ENCODE assay signal across 2 cellular contexts in the genomic region with DNA sequence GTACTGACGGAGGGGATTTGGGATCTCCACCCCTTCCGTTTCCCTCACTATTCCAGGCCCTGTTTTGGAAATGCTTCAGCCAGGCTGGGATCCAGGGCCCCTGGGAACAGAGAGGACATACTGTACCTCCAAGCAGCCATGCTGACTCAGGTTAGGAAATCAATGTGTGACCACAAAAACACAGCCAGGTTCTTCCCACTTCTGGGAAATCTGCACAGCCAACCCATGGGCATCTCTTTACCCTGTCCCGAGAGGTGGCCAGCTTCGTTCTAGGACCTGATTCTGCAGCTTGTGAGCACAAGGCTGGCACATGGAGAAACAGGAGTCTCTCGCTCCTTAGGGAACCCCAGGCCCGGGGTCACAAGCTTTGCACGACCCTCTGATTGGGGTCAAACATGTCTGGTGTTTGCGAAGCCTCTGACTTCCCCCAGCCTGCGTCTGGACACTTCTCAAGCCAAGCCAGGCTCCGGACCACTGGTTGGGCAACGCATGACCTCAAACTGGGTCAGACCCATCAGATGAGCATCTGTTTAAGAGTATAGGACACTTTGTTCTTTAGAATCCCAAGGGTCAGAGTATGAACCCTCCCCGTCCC.
A peak's percentile ranks its signal among the peaks of the same experiment; 100 is the strongest.
TF ChIP-seq lines count a peak whose summit lies in the region.

No MANE protein-coding gene starts in this region.

TF ChIP-seq in WTC11, 78 proteins besides CTCF, POLR2A, EP300 and RAD21:
- TF ChIP-seq ZNF317 (CRISPR knock-in tag; IDR thresholded peaks at IDR 0.05; ENCODE audit: borderline replicate concordance, low read depth): no peak
- TF ChIP-seq PRDM15 (CRISPR knock-in tag; IDR thresholded peaks at IDR 0.05): peak; percentile 96

TF ChIP-seq in HepG2, 621 proteins besides CTCF, POLR2A, EP300 and RAD21 (continues in another document):
- 0 out of 2 replicates have a peak, but pooled peaks have one; percentile 65 for TF ChIP-seq SSRP1 (CRISPR knock-in tag; IDR thresholded peaks at IDR 0.05)
- TF ChIP-seq ZNF883 (CRISPR knock-in tag; IDR thresholded peaks at IDR 0.05; ENCODE audit: not compliant biosample characterization): peak; percentile 20
- TF ChIP-seq ZBTB43 (CRISPR knock-in tag; conservative IDR thresholded peaks at IDR 0.05): no peak
- TF ChIP-seq, protein P1, sequence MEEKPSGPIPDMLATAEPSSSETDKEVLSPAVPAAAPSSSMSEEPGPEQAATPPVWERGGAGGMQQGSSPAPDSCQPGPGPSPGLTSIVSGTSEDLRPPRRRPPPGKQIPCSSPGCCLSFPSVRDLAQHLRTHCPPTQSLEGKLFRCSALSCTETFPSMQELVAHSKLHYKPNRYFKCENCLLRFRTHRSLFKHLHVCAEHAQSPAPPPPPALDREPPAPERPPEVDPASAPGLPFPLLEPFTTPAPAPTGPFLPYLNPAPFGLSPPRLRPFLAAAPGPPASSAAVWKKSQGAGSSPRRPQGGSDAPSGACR (CRISPR knock-in tag; IDR thresholded peaks at IDR 0.05): 0 out of 2 replicates have a peak, but pooled peaks have one; percentile 27
- TF ChIP-seq, protein P2, sequence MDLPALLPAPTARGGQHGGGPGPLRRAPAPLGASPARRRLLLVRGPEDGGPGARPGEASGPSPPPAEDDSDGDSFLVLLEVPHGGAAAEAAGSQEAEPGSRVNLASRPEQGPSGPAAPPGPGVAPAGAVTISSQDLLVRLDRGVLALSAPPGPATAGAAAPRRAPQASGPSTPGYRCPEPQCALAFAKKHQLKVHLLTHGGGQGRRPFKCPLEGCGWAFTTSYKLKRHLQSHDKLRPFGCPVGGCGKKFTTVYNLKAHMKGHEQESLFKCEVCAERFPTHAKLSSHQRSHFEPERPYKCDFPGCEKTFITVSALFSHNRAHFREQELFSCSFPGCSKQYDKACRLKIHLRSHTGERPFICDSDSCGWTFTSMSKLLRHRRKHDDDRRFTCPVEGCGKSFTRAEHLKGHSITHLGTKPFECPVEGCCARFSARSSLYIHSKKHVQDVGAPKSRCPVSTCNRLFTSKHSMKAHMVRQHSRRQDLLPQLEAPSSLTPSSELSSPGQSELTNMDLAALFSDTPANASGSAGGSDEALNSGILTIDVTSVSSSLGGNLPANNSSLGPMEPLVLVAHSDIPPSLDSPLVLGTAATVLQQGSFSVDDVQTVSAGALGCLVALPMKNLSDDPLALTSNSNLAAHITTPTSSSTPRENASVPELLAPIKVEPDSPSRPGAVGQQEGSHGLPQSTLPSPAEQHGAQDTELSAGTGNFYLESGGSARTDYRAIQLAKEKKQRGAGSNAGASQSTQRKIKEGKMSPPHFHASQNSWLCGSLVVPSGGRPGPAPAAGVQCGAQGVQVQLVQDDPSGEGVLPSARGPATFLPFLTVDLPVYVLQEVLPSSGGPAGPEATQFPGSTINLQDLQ (CRISPR knock-in tag; IDR thresholded peaks at IDR 0.05): peak; percentile 48; the same call in 1 of the 2 replicates
- TF ChIP-seq PAWR (CRISPR knock-in tag; IDR thresholded peaks at IDR 0.05; ENCODE audit: borderline replicate concordance): no peak
- TF ChIP-seq ZNF350 (CRISPR knock-in tag; IDR thresholded peaks at IDR 0.05; ENCODE audit: borderline replicate concordance, low read depth): 0 out of 2 replicates have a peak, but pooled peaks have one; percentile 9
- no peak for TF ChIP-seq TCF12 (IDR thresholded peaks at IDR 0.05)
- TF ChIP-seq TCF12 (CRISPR knock-in tag; IDR thresholded peaks at IDR 0.05): no peak
- no peak for TF ChIP-seq KLF9 (CRISPR knock-in tag; IDR thresholded peaks at IDR 0.05; ENCODE audit: low read depth)
- no peak for TF ChIP-seq ZFP41 (CRISPR knock-in tag; IDR thresholded peaks at IDR 0.05; ENCODE audit: borderline replicate concordance)
- no peak for TF ChIP-seq PRPF4 (IDR thresholded peaks at IDR 0.05; ENCODE audit: low read depth, low read length, poor library complexity, severe bottlenecking)
- TF ChIP-seq FOXA3 (CRISPR knock-in tag; IDR thresholded peaks at IDR 0.05): no peak
- peak; percentile 31 for TF ChIP-seq CEBPG (CRISPR knock-in tag; IDR thresholded peaks at IDR 0.05)
- TF ChIP-seq RXRB (CRISPR knock-in tag; IDR thresholded peaks at IDR 0.05; ENCODE audit: borderline replicate concordance): peak; percentile 20; the same call in 1 of the 2 replicates
- no peak for TF ChIP-seq LBX2 (CRISPR knock-in tag; IDR thresholded peaks at IDR 0.05; ENCODE audit: borderline replicate concordance)
- TF ChIP-seq MAFK (conservative IDR thresholded peaks at IDR 0.05 in 1 of 2, IDR thresholded peaks at IDR 0.05 in 1 of 2; ENCODE audit: low read length in 2 of 2): peak; percentile 12 to 41; a peak in 2 of 4 replicates
- TF ChIP-seq NFKB2 (CRISPR knock-in tag; IDR thresholded peaks at IDR 0.05; ENCODE audit: borderline replicate concordance): peak; percentile 25; the same call in 1 of the 2 replicates
- 0 out of 2 replicates have a peak, but pooled peaks have one; percentile 34 for TF ChIP-seq ZNF891 (CRISPR knock-in tag; IDR thresholded peaks at IDR 0.05)
- TF ChIP-seq, protein P3, sequence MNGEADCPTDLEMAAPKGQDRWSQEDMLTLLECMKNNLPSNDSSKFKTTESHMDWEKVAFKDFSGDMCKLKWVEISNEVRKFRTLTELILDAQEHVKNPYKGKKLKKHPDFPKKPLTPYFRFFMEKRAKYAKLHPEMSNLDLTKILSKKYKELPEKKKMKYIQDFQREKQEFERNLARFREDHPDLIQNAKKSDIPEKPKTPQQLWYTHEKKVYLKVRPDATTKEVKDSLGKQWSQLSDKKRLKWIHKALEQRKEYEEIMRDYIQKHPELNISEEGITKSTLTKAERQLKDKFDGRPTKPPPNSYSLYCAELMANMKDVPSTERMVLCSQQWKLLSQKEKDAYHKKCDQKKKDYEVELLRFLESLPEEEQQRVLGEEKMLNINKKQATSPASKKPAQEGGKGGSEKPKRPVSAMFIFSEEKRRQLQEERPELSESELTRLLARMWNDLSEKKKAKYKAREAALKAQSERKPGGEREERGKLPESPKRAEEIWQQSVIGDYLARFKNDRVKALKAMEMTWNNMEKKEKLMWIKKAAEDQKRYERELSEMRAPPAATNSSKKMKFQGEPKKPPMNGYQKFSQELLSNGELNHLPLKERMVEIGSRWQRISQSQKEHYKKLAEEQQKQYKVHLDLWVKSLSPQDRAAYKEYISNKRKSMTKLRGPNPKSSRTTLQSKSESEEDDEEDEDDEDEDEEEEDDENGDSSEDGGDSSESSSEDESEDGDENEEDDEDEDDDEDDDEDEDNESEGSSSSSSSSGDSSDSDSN (CRISPR knock-in tag; IDR thresholded peaks at IDR 0.05): 0 out of 2 replicates have a peak, but pooled peaks have one; percentile 8
- TF ChIP-seq GABPB1 (CRISPR knock-in tag; IDR thresholded peaks at IDR 0.05): no peak
- TF ChIP-seq, protein P4, sequence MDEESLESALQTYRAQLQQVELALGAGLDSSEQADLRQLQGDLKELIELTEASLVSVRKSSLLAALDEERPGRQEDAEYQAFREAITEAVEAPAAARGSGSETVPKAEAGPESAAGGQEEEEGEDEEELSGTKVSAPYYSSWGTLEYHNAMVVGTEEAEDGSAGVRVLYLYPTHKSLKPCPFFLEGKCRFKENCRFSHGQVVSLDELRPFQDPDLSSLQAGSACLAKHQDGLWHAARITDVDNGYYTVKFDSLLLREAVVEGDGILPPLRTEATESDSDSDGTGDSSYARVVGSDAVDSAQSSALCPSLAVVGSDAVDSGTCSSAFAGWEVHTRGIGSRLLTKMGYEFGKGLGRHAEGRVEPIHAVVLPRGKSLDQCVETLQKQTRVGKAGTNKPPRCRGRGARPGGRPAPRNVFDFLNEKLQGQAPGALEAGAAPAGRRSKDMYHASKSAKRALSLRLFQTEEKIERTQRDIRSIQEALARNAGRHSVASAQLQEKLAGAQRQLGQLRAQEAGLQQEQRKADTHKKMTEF (CRISPR knock-in tag; IDR thresholded peaks at IDR 0.05): no peak
- no peak for TF ChIP-seq ZNF441 (CRISPR knock-in tag; IDR thresholded peaks at IDR 0.05; ENCODE audit: borderline replicate concordance)
- TF ChIP-seq, protein P5, sequence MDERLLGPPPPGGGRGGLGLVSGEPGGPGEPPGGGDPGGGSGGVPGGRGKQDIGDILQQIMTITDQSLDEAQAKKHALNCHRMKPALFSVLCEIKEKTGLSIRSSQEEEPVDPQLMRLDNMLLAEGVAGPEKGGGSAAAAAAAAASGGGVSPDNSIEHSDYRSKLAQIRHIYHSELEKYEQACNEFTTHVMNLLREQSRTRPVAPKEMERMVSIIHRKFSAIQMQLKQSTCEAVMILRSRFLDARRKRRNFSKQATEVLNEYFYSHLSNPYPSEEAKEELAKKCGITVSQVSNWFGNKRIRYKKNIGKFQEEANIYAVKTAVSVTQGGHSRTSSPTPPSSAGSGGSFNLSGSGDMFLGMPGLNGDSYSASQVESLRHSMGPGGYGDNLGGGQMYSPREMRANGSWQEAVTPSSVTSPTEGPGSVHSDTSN (CRISPR knock-in tag; IDR thresholded peaks at IDR 0.05): no peak
- peak; percentile 35; the same call in 1 of the 2 replicates for TF ChIP-seq MAFF (IDR thresholded peaks at IDR 0.05; ENCODE audit: low read depth, low read length)
- TF ChIP-seq NR2F6 (IDR thresholded peaks at IDR 0.05): peak; percentile 35; the same call in 1 of the 2 replicates
- TF ChIP-seq NR2F6 (CRISPR knock-in tag; IDR thresholded peaks at IDR 0.05): no peak
- TF ChIP-seq SP1 (IDR thresholded peaks at IDR 0.05): no peak
- TF ChIP-seq SP1 (CRISPR knock-in tag; IDR thresholded peaks at IDR 0.05): no peak
- TF ChIP-seq, protein P6, sequence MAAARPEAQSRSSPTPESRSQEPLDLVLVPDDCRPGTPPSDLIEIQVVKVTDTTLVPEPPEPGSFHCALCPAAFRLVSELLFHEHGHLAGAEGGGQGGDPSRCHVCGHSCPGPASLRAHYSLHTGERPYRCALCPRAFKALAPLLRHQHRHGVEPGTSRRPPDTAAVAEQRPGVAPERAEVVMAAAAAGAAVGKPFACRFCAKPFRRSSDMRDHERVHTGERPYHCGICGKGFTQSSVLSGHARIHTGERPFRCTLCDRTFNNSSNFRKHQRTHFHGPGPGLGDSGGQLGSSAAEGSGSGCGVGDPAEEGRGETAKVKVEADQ (CRISPR knock-in tag; IDR thresholded peaks at IDR 0.05; ENCODE audit: borderline replicate concordance): no peak
- TF ChIP-seq ZMYM4 (CRISPR knock-in tag; IDR thresholded peaks at IDR 0.05): peak; percentile 35; the same call in 1 of the 2 replicates
- TF ChIP-seq NFRKB (IDR thresholded peaks at IDR 0.05): no peak
- TF ChIP-seq ZNF30 (CRISPR knock-in tag; IDR thresholded peaks at IDR 0.05): peak; percentile 67; the same call in 1 of the 2 replicates
- peak; percentile 8; the same call in 1 of the 2 replicates for TF ChIP-seq MYC (CRISPR knock-in tag; IDR thresholded peaks at IDR 0.05; ENCODE audit: borderline replicate concordance)
- peak; percentile 49; the same call in 1 of the 2 replicates for TF ChIP-seq ZNF33B (CRISPR knock-in tag; IDR thresholded peaks at IDR 0.05)
- TF ChIP-seq SOX6 (IDR thresholded peaks at IDR 0.05): no peak
- TF ChIP-seq SOX6 (CRISPR knock-in tag; IDR thresholded peaks at IDR 0.05): peak; percentile 50
- no peak for TF ChIP-seq ZBTB1 (CRISPR knock-in tag; IDR thresholded peaks at IDR 0.05; ENCODE audit: borderline replicate concordance)
- TF ChIP-seq, protein P7, sequence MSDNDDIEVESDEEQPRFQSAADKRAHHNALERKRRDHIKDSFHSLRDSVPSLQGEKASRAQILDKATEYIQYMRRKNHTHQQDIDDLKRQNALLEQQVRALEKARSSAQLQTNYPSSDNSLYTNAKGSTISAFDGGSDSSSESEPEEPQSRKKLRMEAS (IDR thresholded peaks at IDR 0.05): 0 out of 2 replicates have a peak, but pooled peaks have one; percentile 19
- TF ChIP-seq ZBTB21 (CRISPR knock-in tag; IDR thresholded peaks at IDR 0.05): no peak
- TF ChIP-seq, protein P8, sequence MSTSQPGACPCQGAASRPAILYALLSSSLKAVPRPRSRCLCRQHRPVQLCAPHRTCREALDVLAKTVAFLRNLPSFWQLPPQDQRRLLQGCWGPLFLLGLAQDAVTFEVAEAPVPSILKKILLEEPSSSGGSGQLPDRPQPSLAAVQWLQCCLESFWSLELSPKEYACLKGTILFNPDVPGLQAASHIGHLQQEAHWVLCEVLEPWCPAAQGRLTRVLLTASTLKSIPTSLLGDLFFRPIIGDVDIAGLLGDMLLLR (CRISPR knock-in tag; IDR thresholded peaks at IDR 0.05): 0 out of 2 replicates have a peak, but pooled peaks have one; percentile 51
- TF ChIP-seq HOXA5 (CRISPR knock-in tag; IDR thresholded peaks at IDR 0.05): no peak
- no peak for TF ChIP-seq LCORL (IDR thresholded peaks at IDR 0.05)
- peak; percentile 59; the same call in 1 of the 2 replicates for TF ChIP-seq LCORL (CRISPR knock-in tag; IDR thresholded peaks at IDR 0.05)
- peak; percentile 44; the same call in 1 of the 2 replicates for TF ChIP-seq KDM5B (CRISPR knock-in tag; IDR thresholded peaks at IDR 0.05; ENCODE audit: borderline replicate concordance)
- TF ChIP-seq PRDM15 (CRISPR knock-in tag; IDR thresholded peaks at IDR 0.05): peak; percentile 97
